Comparison of ENCODE assay signal across 9 cellular contexts in the genomic region with DNA sequence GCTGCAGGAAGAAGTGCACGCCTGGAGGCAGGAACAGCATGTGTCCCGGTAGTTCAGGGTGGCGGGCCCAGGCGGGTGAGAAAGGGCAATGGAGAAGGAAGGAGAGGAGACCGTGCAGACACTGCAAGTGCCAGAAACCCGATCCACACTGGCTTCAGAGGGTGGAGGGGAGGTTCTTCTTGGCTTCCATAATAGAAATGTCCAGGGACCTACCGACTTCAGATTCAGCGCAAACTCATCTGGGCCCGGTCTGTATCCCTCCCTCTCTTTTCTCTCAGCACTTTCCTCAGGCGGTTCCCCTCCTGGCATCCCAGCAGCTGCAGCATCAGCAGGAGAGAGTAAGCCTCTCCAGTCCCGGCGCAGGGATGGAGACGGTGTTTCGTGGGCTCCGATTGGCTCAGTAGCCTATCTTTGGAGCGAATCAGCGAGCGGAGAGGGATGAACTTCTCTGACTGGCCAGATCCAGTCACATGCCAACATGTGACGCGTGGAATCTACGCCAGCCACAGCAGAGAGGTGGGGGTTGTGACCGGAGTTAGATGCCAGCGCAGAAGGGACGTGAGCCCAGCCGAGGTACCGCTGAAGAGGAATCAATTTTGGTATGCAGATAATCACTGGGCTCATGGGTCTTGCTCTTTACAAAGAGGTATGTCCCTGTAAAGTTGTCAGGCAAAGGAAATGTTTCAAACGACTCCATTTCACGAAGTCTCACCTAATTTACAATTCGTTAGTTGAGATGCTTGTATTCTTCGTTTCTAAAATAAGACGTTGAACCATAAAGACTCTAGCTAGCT. TPM values are rescaled to one million over a fixed set of nuclear protein-coding genes. Genes with fewer than 3 reads are reported as not detected.
DNase-seq lines count a peak whose midpoint lies in the region; ATAC-seq, FAIRE-seq and TF ChIP-seq lines count a peak whose summit lies in the region.
"Had no signal": no experiment of that assay in that cellular context is flagged by ENCODE, and none has a peak within 500 bp of the region (broad histone marks: within the 10 kb centered on the region; RNA-seq: fewer than 3 reads in every experiment).

No MANE protein-coding gene starts in this region.

- dilution Hi-C loops in keratinocyte (cut with MboI; ENCODE audit: extremely low pct_ligation_motif_present, low sequenced_read_pairs) = no loop called here

- ATAC-seq in HG03378 (IDR thresholded peaks at IDR 0.05; ENCODE audit: unreplicated experiment) = peak; percentile 66

- peak overlapping the region; percentile 74 for H3K9ac ChIP-seq in keratinocyte (ENCODE audit: control insufficient read depth, extremely low read depth, insufficient read depth, low read length)

- no peaks in the 10 kb centered on the region for H3K9me1 ChIP-seq in keratinocyte (ENCODE audit: control insufficient read depth, extremely low read depth, insufficient read depth, low read length)

- peaks cover 21% of the 10 kb centered on the region for H3K79me2 ChIP-seq in keratinocyte (ENCODE audit: control insufficient read depth, insufficient read depth, low read length)

- TF ChIP-seq POLR2A in GM19099 (IDR thresholded peaks at IDR 0.05; ENCODE audit: extremely low read depth, insufficient read length, low read depth) = peak; percentile 80

- peak overlapping the region; percentile 83 for H3K4me2 ChIP-seq in keratinocyte (ENCODE audit: control insufficient read depth, extremely low read depth, insufficient read depth, low read depth, low read length)

- FAIRE-seq in keratinocyte (lab: Jason Lieb, UNC) = peak; percentile 88
- FAIRE-seq: colon had no signal

- H3K27me3 ChIP-seq in keratinocyte (ENCODE audit: control insufficient read depth, extremely low read depth, insufficient read depth, low read length) = no peaks in the 10 kb centered on the region

- peak overlapping the region; percentile 58 to 87 (median 72) for H3K4me3 ChIP-seq in keratinocyte (ENCODE audit: control insufficient read depth in 2 of 3, extremely low read depth in 1 of 3, insufficient read depth in 2 of 3, low read depth in 1 of 3, low read length in 3 of 3)

- H2AFZ ChIP-seq in keratinocyte (ENCODE audit: control insufficient read depth, low read length) = peak overlapping the region; percentile 87

- peak overlapping the region; percentile 61 for H3K27ac ChIP-seq in keratinocyte (ENCODE audit: control insufficient read depth, insufficient read depth, low read length)

- no peaks in the 10 kb centered on the region for H4K20me1 ChIP-seq in keratinocyte (ENCODE audit: control insufficient read depth, extremely low read depth, insufficient read depth, low read length)

- no peaks in the 10 kb centered on the region for H3K36me3 ChIP-seq in keratinocyte (ENCODE audit: control insufficient read depth in 2 of 2, extremely low read depth in 1 of 2, insufficient read depth in 2 of 2, low read length in 2 of 2)

- peaks cover 23% of the 10 kb centered on the region for H3K4me1 ChIP-seq in keratinocyte (ENCODE audit: control insufficient read depth, extremely low read depth, insufficient read depth, low read length)

- TF ChIP-seq CTCF in keratinocyte (optimal IDR thresholded peaks at IDR 0.05 in 1 of 3, IDR thresholded peaks at IDR 0.05 in 1 of 3, conservative IDR thresholded peaks at IDR 0.05 in 1 of 3; ENCODE audit: extremely low read depth in 1 of 3, insufficient read depth in 2 of 3, low read length in 3 of 3) = no peak

- peak; percentile 53 to 62 for DNase-seq in AML-193 (lab: John Stamatoyannopoulos, UW)
- DNase-seq in NCI-H446 treated with DMSO at 0.1 percent for 48 hours (lab: John Stamatoyannopoulos, UW) = peak; percentile 87
- peak; percentile 77 for DNase-seq in activated CD4-positive, CD25-positive, alpha-beta regulatory T cell treated with anti-CD3 and anti-CD28 coated beads, Interleukin-2, amount 50 U/mL, for 72 hours
- DNase-seq in cerebellum (ENCODE audit: low spot score) = peak; percentile 95
- peak; percentile 60 for DNase-seq in keratinocyte (ENCODE audit: low read depth, low spot score)
- DNase-seq in stimulated activated CD4-positive, alpha-beta T cell treated with anti-CD3 and anti-CD28 coated beads, Interleukin-12 subunit alpha, Interleukin-12 subunit beta, amount 100 ng/mL, for 48 hours (ENCODE audit: low read depth in 2 of 3, low spot score in 1 of 3) = peak; percentile 80 to 81 (median 80)

- H3K9me3 ChIP-seq in keratinocyte (ENCODE audit: control insufficient read depth, low read depth, low read length) = no peaks in the 10 kb centered on the region

RNA-seq across cellular contexts. Expression of gene PRPSAP2, which starts 1.9 kb away (rescaled TPM):
- total RNA-seq in cerebellum = 77.3 TPM
- 26.3 to 39.1 TPM (median 27.2 TPM) in 3 replicates for polyA plus RNA-seq in keratinocyte
- 18.8 TPM for polyA plus RNA-seq in keratinocyte (2011; ENCODE audit: low read depth)
- polyA plus RNA-seq in keratinocyte (2011; cell fraction: cytosol; rRNA removed) = 19.6 and 36.4 TPM in 2 replicates
- polyA plus RNA-seq in keratinocyte (2011; cell fraction: nucleus; rRNA removed) = 29.6 and 38.0 TPM in 2 replicates
- polyA plus RNA-seq in keratinocyte (2012; ENCODE audit: low replicate concordance) = 17.7 and 20.5 TPM in 2 replicates
- 14.0 to 29.9 TPM (median 23.1 TPM) in 3 replicates for polyA minus RNA-seq in keratinocyte
- 24.7 TPM for polyA minus RNA-seq in keratinocyte (2011; cell fraction: cytosol; rRNA and poly(A)+ RNA removed)
- 17.4 and 32.7 TPM in 2 replicates for polyA minus RNA-seq in keratinocyte (2011; cell fraction: nucleus; rRNA and poly(A)+ RNA removed)

Comparison
In these comparisons a context has a peak if more than half of its experiments do, and no peak if none do; other contexts are left out.
1. Peak in every context shown above with its lines: DNase-seq, ATAC-seq, H3K4me3 ChIP-seq and H3K27ac ChIP-seq.